In genomic region chr3:153210660-153211059, GRCh38 we compare ENCODE assay signal across 13 cellular contexts. TPM values are rescaled to one million over a fixed set of nuclear protein-coding genes. Genes with fewer than 3 reads are reported as not detected.
A peak's percentile ranks its signal among the peaks of the same experiment; 100 is the strongest.
DNase-seq lines count a peak whose midpoint lies in the region; ATAC-seq, FAIRE-seq and TF ChIP-seq lines count a peak whose summit lies in the region.
"Had no signal": no experiment of that assay in that cellular context is flagged by ENCODE, and none has a peak within 500 bp of the region (broad histone marks: within the 10 kb centered on the region; RNA-seq: fewer than 3 reads in every experiment).

No MANE protein-coding gene starts in this region.

- H3K79me2 ChIP-seq in PC-9 (ENCODE audit: low read depth) (no peaks in the 10 kb centered on the region), HepG2 (ENCODE audit: insufficient read depth, low read length) (no peaks in the 10 kb centered on the region)

- CTCF ChIA-PET in PC-9 (lab: Charles Lee) = interaction anchor here (0.7 kb wide), 1 partner anchor 386 kb away, joined by 23 read pairs; no protein-coding TSS in a partner anchor
- CTCF ChIA-PET in HepG2 (lab: Yijun Ruan, JAX; ENCODE audit: low intra/inter-chr PET ratio, low total read pairs) = no interaction called here

- in situ Hi-C loops in HepG2 (cut with HindIII; ENCODE audit: extremely low pct_ligation_motif_present, low pct_unique_long_range_greater_than_20kb) = no loop called here

- H3K27me3 ChIP-seq in PC-9 (ENCODE audit: insufficient read depth, low read depth) = no peaks in the 10 kb centered on the region
- no peaks in the 10 kb centered on the region for H3K27me3 ChIP-seq in HepG2 (ENCODE audit: control insufficient read depth in 1 of 2, insufficient read depth in 2 of 2, low read length in 2 of 2)
- H3K27me3 ChIP-seq: body of pancreas, upper lobe of left lung had no signal

- TF ChIP-seq RAD21 in HepG2 (CRISPR knock-in tag; IDR thresholded peaks at IDR 0.05) = no peak

- H3K27ac ChIP-seq in PC-9 (peak overlapping the region; percentile 84), HepG2 (ENCODE audit: extremely low read length, insufficient read depth, low read length) (no peak overlapping the region)
- H3K27ac ChIP-seq: body of pancreas had no signal

- H3K4me3 ChIP-seq in AG10803 (ENCODE audit: low read length) (no peak overlapping the region), PC-9 (peak overlapping the region; percentile 24; the same call in 1 of the 2 replicates), fibroblast of villous mesenchyme (ENCODE audit: low read depth, low read length) (no peak overlapping the region), HepG2 (replicated peaks in 1 of 3; ENCODE audit: insufficient read depth in 1 of 3, low read depth in 2 of 3, low read length in 3 of 3) (no peak overlapping the region)
- H3K4me3 ChIP-seq: body of pancreas, upper lobe of left lung had no signal

- FAIRE-seq in HepG2 (lab: Jason Lieb, UNC) = no peak
- FAIRE-seq: HTR-8/SVneo had no signal

- H3K9me2 ChIP-seq in PC-9 (ENCODE audit: insufficient read depth) = no peaks in the 10 kb centered on the region

- H3F3A ChIP-seq in PC-9 (ENCODE audit: insufficient read depth, low read depth) = peaks cover 27% of the 10 kb centered on the region

- H4K20me1 ChIP-seq in PC-9 (ENCODE audit: insufficient read depth) (no peaks in the 10 kb centered on the region), HepG2 (ENCODE audit: insufficient read depth, low read length) (no peaks in the 10 kb centered on the region)

- TF ChIP-seq POLR2A in HepG2 (IDR thresholded peaks at IDR 0.05; ENCODE audit: insufficient read depth in 1 of 2, low read depth in 2 of 2, low read length in 2 of 2) = no peak

- TF ChIP-seq CTCF in AG10803 (conservative IDR thresholded peaks at IDR 0.05; ENCODE audit: low read length) (0 out of 2 replicates have a peak, but pooled peaks have one; percentile 3), PC-9 (conservative IDR thresholded peaks at IDR 0.05) (no peak), fibroblast of villous mesenchyme (IDR thresholded peaks at IDR 0.05; ENCODE audit: insufficient read depth, low read depth, low read length) (no peak), HepG2 (CRISPR knock-in tag; IDR thresholded peaks at IDR 0.05) (no peak)

- no TSS peak for BruUV-seq in PC-9 (replicated peaks; lab: Mats Ljungman, UMichigan)
- BruUV-seq in HepG2 (replicated peaks; lab: Mats Ljungman, UMichigan) = no TSS peak

- no peak overlapping the region for H3K9ac ChIP-seq in HepG2 (ENCODE audit: insufficient read depth, low read depth, low read length)

- H2AFZ ChIP-seq in PC-9 (no peak overlapping the region), HepG2 (ENCODE audit: low read length) (no peak overlapping the region)

- intact Hi-C loops in PC-9 (cut with micrococcal nuclease; ENCODE audit: unreplicated experiment) (loop anchor here (2.0 kb wide), 1 partner anchor 72 kb away; no protein-coding TSS in a partner anchor), HepG2 (cut with micrococcal nuclease; ENCODE audit: unreplicated experiment) (no loop called here)

- 33% methylated on average over 1 of the region's 1 CpG for WGBS in HepG2 (ENCODE audit: low lambda C conversion rate)

- peaks cover 34% of the 10 kb centered on the region for H3K4me1 ChIP-seq in PC-9 (replicated peaks; ENCODE audit: insufficient read depth)
- H3K4me1 ChIP-seq in HepG2 (ENCODE audit: insufficient read depth, low read length) = no peaks in the 10 kb centered on the region
- H3K4me1 ChIP-seq: body of pancreas had no signal

- TF ChIP-seq EP300 in HepG2 (IDR thresholded peaks at IDR 0.05; ENCODE audit: low read depth in 2 of 2, low read length in 2 of 2) (no peak), HepG2 (CRISPR knock-in tag; IDR thresholded peaks at IDR 0.05; ENCODE audit: borderline replicate concordance) (no peak)

- H3K4me2 ChIP-seq in PC-9 (peak overlapping the region; percentile 66), HepG2 (ENCODE audit: low read depth, low read length) (no peak overlapping the region)

- POLR2A ChIA-PET in PC-9 (lab: Charles Lee; ENCODE audit: unreplicated experiment) (interaction anchor here (0.7 to 1.1 kb wide), 2 partner anchors 11 to 38 kb away, joined by 7 to 32 read pairs; no protein-coding TSS in a partner anchor), HepG2 (lab: Yijun Ruan, JAX) (no interaction called here)

- H3K9me3 ChIP-seq in PC-9 (ENCODE audit: insufficient read depth, low read depth) (no peaks in the 10 kb centered on the region), HepG2 (ENCODE audit: low read length) (no peaks in the 10 kb centered on the region)
- H3K9me3 ChIP-seq: body of pancreas, upper lobe of left lung had no signal

- H3K36me3 ChIP-seq in PC-9 (ENCODE audit: low read depth) (no peaks in the 10 kb centered on the region), HepG2 (replicated peaks in 1 of 2; ENCODE audit: control insufficient read depth in 1 of 2, insufficient read depth in 2 of 2, low read length in 2 of 2) (no peaks in the 10 kb centered on the region)
- H3K36me3 ChIP-seq: upper lobe of left lung had no signal

- ATAC-seq in HepG2 (no peak), HG02571 (IDR thresholded peaks at IDR 0.05; ENCODE audit: unreplicated experiment) (no peak)
- ATAC-seq: body of pancreas had no signal

- DNase-seq in AG10803 (ENCODE audit: low read depth) = peak; percentile 81
- DNase-seq in H4 (ENCODE audit: low spot score) = peak; percentile 19
- DNase-seq in PC-9 = peak; percentile 32 to 98
- DNase-seq in fibroblast of villous mesenchyme (ENCODE audit: low read depth) = peak; percentile 69
- DNase-seq in epidermal melanocyte (ENCODE audit: insufficient read length, low spot score) = no peak
- DNase-seq in HepG2 (ENCODE audit: low spot score) = no peak
- no peak for DNase-seq in NCI-H2196 (lab: John Stamatoyannopoulos, UW; ENCODE audit: unreplicated experiment)
- DNase-seq: body of pancreas; NCI-H146; stimulated activated CD4-positive, alpha-beta T cell treated with anti-CD3 and anti-CD28 coated beads, Interleukin-1b, Interleukin-23, amount 100 ng/mL, for 48 hours had no signal

TF ChIP-seq in HepG2, 621 proteins besides CTCF, POLR2A, EP300 and RAD21 (continues in another document):
- no peak for TF ChIP-seq PHF8 (CRISPR knock-in tag; IDR thresholded peaks at IDR 0.05)
- TF ChIP-seq PPARG (CRISPR knock-in tag; conservative IDR thresholded peaks at IDR 0.05) = no peak

RNA-seq across cellular contexts. Expression of gene RAP2B, which starts 48.6 kb away (rescaled TPM):
- 15.7 TPM in 2 replicates for total RNA-seq in H4 (2014; rRNA removed; shearing (Covaris generic))
- total RNA-seq in PC-9 (2021) (31.1 and 38.2 TPM in 2 replicates), fibroblast of villous mesenchyme (11.2 and 14.5 TPM in 2 replicates), HepG2 (2016; rRNA removed; fragmentation: Illumina TruSeq; extraction: Trizol) (7.1 and 7.2 TPM in 2 replicates)
- total RNA-seq in HepG2 (2016; cell fraction: cytosol; rRNA removed; fragmentation: Illumina TruSeq; extraction: Trizol; ENCODE audit: low read depth) = 1.4 and 1.9 TPM in 2 replicates
- total RNA-seq in HepG2 (2016; cell fraction: insoluble cytoplasmic fraction; rRNA removed; fragmentation: Illumina TruSeq; extraction: Trizol) = 6.7 and 7.3 TPM in 2 replicates
- total RNA-seq in HepG2 (2016; cell fraction: membrane; rRNA removed; fragmentation: Illumina TruSeq; extraction: Trizol) = 7.5 and 7.8 TPM in 2 replicates
- 5.0 and 5.5 TPM in 2 replicates for total RNA-seq in HepG2 (2016; cell fraction: nucleus; rRNA removed; fragmentation: Illumina TruSeq; extraction: Trizol)
- 6.1 and 6.4 TPM in 2 replicates for polyA plus RNA-seq in HepG2 (2011; rRNA removed)
- 5.4 and 6.0 TPM in 2 replicates for polyA plus RNA-seq in HepG2 (2011; cell fraction: cytosol; rRNA removed)
- polyA plus RNA-seq in HepG2 (2011; cell fraction: nucleus; rRNA removed) = 6.1 and 7.1 TPM in 2 replicates
- polyA plus RNA-seq in HepG2 (2012) = 7.0 and 8.6 TPM in 2 replicates
- 1.1 and 1.2 TPM in 2 replicates for polyA plus RNA-seq in HepG2 (2016; cell fraction: cytosol; fragmentation: Illumina TruSeq; extraction: Trizol; ENCODE audit: low read depth)
- 7.0 TPM in 2 replicates for polyA plus RNA-seq in HepG2 (2016; cell fraction: insoluble cytoplasmic fraction; fragmentation: Illumina TruSeq; extraction: Trizol; ENCODE audit: low read depth)
- polyA plus RNA-seq in HepG2 (2016; cell fraction: membrane; fragmentation: Illumina TruSeq; extraction: Trizol; ENCODE audit: low read depth) = 5.1 and 5.2 TPM in 2 replicates
- polyA plus RNA-seq in HepG2 (2016; cell fraction: nucleus; fragmentation: Illumina TruSeq; extraction: Trizol; ENCODE audit: insufficient read depth, low read depth) = 4.5 and 5.1 TPM in 2 replicates
- 9.6 and 21.8 TPM in 2 replicates for polyA minus RNA-seq in HepG2 (2011; rRNA and poly(A)+ RNA removed; ENCODE audit: low replicate concordance)
- 12.2 and 14.8 TPM in 2 replicates for polyA minus RNA-seq in HepG2 (2011; cell fraction: cytosol; rRNA and poly(A)+ RNA removed)
- 18.2 and 20.6 TPM in 2 replicates for polyA minus RNA-seq in HepG2 (2011; cell fraction: nucleus; rRNA and poly(A)+ RNA removed)

Comparison
In these comparisons a context has a peak if more than half of its experiments do, and no peak if none do; other contexts are left out.
1. DNase-seq: peak in AG10803 (single experiment), H4 (single experiment), PC-9 (2 of 2) and fibroblast of villous mesenchyme (single experiment); none in epidermal melanocyte (single experiment), HepG2 (single experiment) and NCI-H2196 (single experiment).